In genomic region chr1:233295775-233296322, GRCh38 we compare ENCODE assay signal across 8 cellular contexts. TPM values are rescaled to one million over a fixed set of nuclear protein-coding genes. Genes with fewer than 3 reads are reported as not detected.
DNase-seq lines count a peak whose midpoint lies in the region; ATAC-seq and FAIRE-seq lines count a peak whose summit lies in the region.

No MANE protein-coding gene starts in this region.

- FAIRE-seq in frontal cortex (lab: Jason Lieb, UNC) = no peak

- H3K4me1 ChIP-seq in iPS-20b (ENCODE audit: insufficient read depth, low read length) (peaks cover 31% of the 10 kb centered on the region), stomach smooth muscle (ENCODE audit: control insufficient read depth, insufficient read depth, low read length) (peaks cover 5% of the 10 kb centered on the region)

- H3K9ac ChIP-seq in iPS-20b (ENCODE audit: low read depth, low read length) (peak overlapping the region; percentile 90; the same call in 1 of the 2 replicates), stomach smooth muscle (ENCODE audit: low read length in 2 of 2) (no peak overlapping the region)

- H3K4me3 ChIP-seq in iPS-20b (ENCODE audit: low read length) (peak overlapping the region; percentile 86; the same call in 1 of the 2 replicates), stomach smooth muscle (ENCODE audit: low read length in 2 of 2) (peak overlapping the region; percentile 37 to 69)

- CTCF ChIA-PET in activated CD8-positive, alpha-beta memory T cell treated with anti-CD3 and anti-CD28 coated beads, Interleukin-2, amount 10 ng/mL, durations not matched to agents 7 days and 5 days (lab: Charles Lee) = interaction anchor here (0.9 to 1.3 kb wide), 5 partner anchors 9 to 77 kb away, joined by 3 to 5 read pairs (median 4); no protein-coding TSS in a partner anchor

- peaks cover 3% of the 10 kb centered on the region; the same call in 1 of the 2 replicates for H3K36me3 ChIP-seq in iPS-20b (ENCODE audit: insufficient read depth, low read depth, low read length)
- no peaks in the 10 kb centered on the region for H3K36me3 ChIP-seq in stomach smooth muscle (ENCODE audit: control insufficient read depth in 2 of 2, insufficient read depth in 2 of 2, low read length in 2 of 2)

- ATAC-seq in activated CD8-positive, alpha-beta memory T cell treated with anti-CD3 and anti-CD28 coated beads, Interleukin-2, amount 10 ng/mL, durations not matched to agents 7 days and 5 days = no peak

- H3K9me3 ChIP-seq in iPS-20b (ENCODE audit: insufficient read depth, low read depth, low read length) = no peaks in the 10 kb centered on the region
- no peaks in the 10 kb centered on the region for H3K9me3 ChIP-seq in stomach smooth muscle (ENCODE audit: control insufficient read depth in 2 of 2, low read length in 2 of 2)

- peaks cover 33% of the 10 kb centered on the region for H3K4me1 Mint-ChIP-seq in activated CD8-positive, alpha-beta memory T cell treated with anti-CD3 and anti-CD28 coated beads, Interleukin-2, amount 10 ng/mL, durations not matched to agents 7 days and 5 days

- peak overlapping the region; percentile 79 for H3K4me3 Mint-ChIP-seq in activated CD8-positive, alpha-beta memory T cell treated with anti-CD3 and anti-CD28 coated beads, Interleukin-2, amount 10 ng/mL, durations not matched to agents 7 days and 5 days

- H3K27ac Mint-ChIP-seq in activated CD8-positive, alpha-beta memory T cell treated with anti-CD3 and anti-CD28 coated beads, Interleukin-2, amount 10 ng/mL, durations not matched to agents 7 days and 5 days = peak overlapping the region; percentile 88

- H3K9me3 Mint-ChIP-seq in activated CD8-positive, alpha-beta memory T cell treated with anti-CD3 and anti-CD28 coated beads, Interleukin-2, amount 10 ng/mL, durations not matched to agents 7 days and 5 days (ENCODE audit: low read depth) = no peaks in the 10 kb centered on the region

- H3K27me3 ChIP-seq in iPS-20b (ENCODE audit: insufficient read depth, low read length) (no peaks in the 10 kb centered on the region), stomach smooth muscle (ENCODE audit: control insufficient read depth in 1 of 2, insufficient read depth in 2 of 2, low read length in 2 of 2) (peaks cover 8 to 12% of the 10 kb centered on the region in 2 donors)

- DNase-seq in activated CD8-positive, alpha-beta memory T cell treated with anti-CD3 and anti-CD28 coated beads, Interleukin-2, amount 10 ng/mL, durations not matched to agents 7 days and 5 days = no peak
- DNase-seq in activated CD8-positive, alpha-beta memory T cell treated with anti-CD3 and anti-CD28 coated beads for 24 hours = no peak
- peak; percentile 79 to 83 for DNase-seq in activated CD4-positive, alpha-beta T cell treated with anti-CD3 and anti-CD28 coated beads, Interleukin-2, amount 50 U/mL, for 48 hours
- no peak for DNase-seq in T1000 (lab: John Stamatoyannopoulos, UW)
- DNase-seq in frontal cortex (ENCODE audit: low spot score in 2 of 2) = no peak
- no peak for DNase-seq in activated gamma-delta T cell (lab: John Stamatoyannopoulos, UW)

- no peak overlapping the region for H3K27ac ChIP-seq in iPS-20b (ENCODE audit: low read length)
- no peak overlapping the region for H3K27ac ChIP-seq in stomach smooth muscle (ENCODE audit: low read length)

- H3K27me3 Mint-ChIP-seq in activated CD8-positive, alpha-beta memory T cell treated with anti-CD3 and anti-CD28 coated beads, Interleukin-2, amount 10 ng/mL, durations not matched to agents 7 days and 5 days = no peaks in the 10 kb centered on the region

- H3K36me3 Mint-ChIP-seq in activated CD8-positive, alpha-beta memory T cell treated with anti-CD3 and anti-CD28 coated beads, Interleukin-2, amount 10 ng/mL, durations not matched to agents 7 days and 5 days = peaks cover 3% of the 10 kb centered on the region

RNA-seq across cellular contexts. Expression of gene PCNX2, which starts 0.3 kb away (rescaled TPM):
- 10 to 100 TPM; 17.6 to 31.7 TPM for total RNA-seq in activated CD8-positive, alpha-beta memory T cell treated with anti-CD3 and anti-CD28 coated beads, Interleukin-2, amount 10 ng/mL, durations not matched to agents 7 days and 5 days
- total RNA-seq in frontal cortex = 228 TPM

RNA-seq across cellular contexts. Expression of gene MAP3K21, which starts 31.7 kb away (rescaled TPM):
- 1 to 10 TPM; 1.9 to 2.2 TPM for total RNA-seq in activated CD8-positive, alpha-beta memory T cell treated with anti-CD3 and anti-CD28 coated beads, Interleukin-2, amount 10 ng/mL, durations not matched to agents 7 days and 5 days
- 2.9 TPM for total RNA-seq in frontal cortex

Comparison
In these comparisons a context has a peak if more than half of its experiments do, and no peak if none do; other contexts are left out.
1. DNase-seq: peak in activated CD4-positive, alpha-beta T cell treated with anti-CD3 and anti-CD28 coated beads, Interleukin-2, amount 50 U/mL, for 48 hours (2 of 2); none in activated CD8-positive, alpha-beta memory T cell treated with anti-CD3 and anti-CD28 coated beads, Interleukin-2, amount 10 ng/mL, durations not matched to agents 7 days and 5 days (single experiment), activated CD8-positive, alpha-beta memory T cell treated with anti-CD3 and anti-CD28 coated beads for 24 hours (single experiment), T1000 (single experiment), frontal cortex (0 of 2) and activated gamma-delta T cell (single experiment).